Comparison of ENCODE assay signal across 10 cellular contexts in genomic region chr3:69324362-69325025, GRCh38.
DNase-seq lines count a peak whose midpoint lies in the region; ATAC-seq and TF ChIP-seq lines count a peak whose summit lies in the region.
"Had no signal": no experiment of that assay in that cellular context is flagged by ENCODE, and none has a peak within 500 bp of the region (broad histone marks: within the 10 kb centered on the region; RNA-seq: fewer than 3 reads in every experiment).

No MANE protein-coding gene starts in this region.

- H3K36me3 ChIP-seq in HCT116 (ENCODE audit: control insufficient read depth in 1 of 2, insufficient read depth in 2 of 2, low read length in 2 of 2): no peaks in the 10 kb centered on the region

- H3K27ac ChIP-seq in HCT116 (ENCODE audit: low read depth, low read length): no peak overlapping the region

- H3K9ac ChIP-seq in HCT116 (ENCODE audit: low read length): no peak overlapping the region

- intact Hi-C loops in HCT116 (cut with micrococcal nuclease): loop anchor here (1.0 to 2.0 kb wide), 2 partner anchors 101 to 346 kb away; no protein-coding TSS in a partner anchor

- peaks cover 23 to 56% of the 10 kb centered on the region in 2 donors for H3K4me1 Mint-ChIP-seq in stimulated activated naive B cell treated with anti-CD40 and anti-IgM and Interleukin-4, amounts not matched to agents 10 μg/mL and 1 μg/mL and 100 μg/mL, for 72 hours

- CTCF ChIA-PET in HCT116 (lab: Charles Lee): interaction anchor here (0.9 to 1.5 kb wide), 2 partner anchors 102 to 163 kb away, joined by 3 to 5 read pairs; no protein-coding TSS in a partner anchor

- no peaks in the 10 kb centered on the region for H3K27me3 ChIP-seq in HCT116 (ENCODE audit: insufficient read depth, low read length)

- H3K4me1 ChIP-seq in HCT116 (ENCODE audit: control insufficient read depth in 1 of 2, insufficient read depth in 2 of 2, low read length in 2 of 2): no peaks in the 10 kb centered on the region

- POLR2A ChIA-PET in HCT116 (lab: Charles Lee): no interaction called here

- H3K9me3 Mint-ChIP-seq in stimulated activated naive B cell treated with anti-CD40 and anti-IgM and Interleukin-4, amounts not matched to agents 10 μg/mL and 1 μg/mL and 100 μg/mL, for 72 hours: no peaks in the 10 kb centered on the region
- H3K9me3 Mint-ChIP-seq: activated naive CD4-positive, alpha-beta T cell treated with anti-CD3 and anti-CD28 coated beads, Interleukin-2, amount 50 U/mL, for 24 hours; CD4-positive, CD25-positive, alpha-beta regulatory T cell had no signal

- peak; percentile 16 for DNase-seq in NCI-H1436 (lab: John Stamatoyannopoulos, UW)
- no peak for DNase-seq in NCI-H1436 treated with DMSO at 0.1 percent for 48 hours (lab: John Stamatoyannopoulos, UW)
- no peak for DNase-seq in HCT116 (ENCODE audit: low read depth, low spot score)
- peak; percentile 1 for DNase-seq in NCI-H2171 (lab: John Stamatoyannopoulos, UW)
- DNase-seq in dermis blood vessel endothelial cell: peak; percentile 42
- peak; percentile 21 for DNase-seq in stimulated activated naive B cell treated with anti-CD40 and anti-IgM and Interleukin-4, amounts not matched to agents 10 μg/mL and 1 μg/mL and 100 μg/mL, for 72 hours
- DNase-seq in islet precursor cell: no peak
- no peak for DNase-seq in stimulated activated CD4-positive, alpha-beta T cell treated with anti-CD3 and anti-CD28 coated beads, Interleukin-4, amount 100 ng/mL, for 1 hour

- TF ChIP-seq POLR2A in HCT116 (IDR thresholded peaks at IDR 0.05; ENCODE audit: borderline replicate concordance, extremely low read depth, insufficient read depth, insufficient read length): no peak

- H3K79me2 ChIP-seq in HCT116 (ENCODE audit: insufficient read depth, low read length): no peaks in the 10 kb centered on the region

- TF ChIP-seq RAD21 in HCT116 (IDR thresholded peaks at IDR 0.05; ENCODE audit: low read depth): peak; percentile 52

- no peak overlapping the region for H3K4me3 ChIP-seq in HCT116 (replicated peaks in 1 of 2; ENCODE audit: low read depth in 1 of 2, low read length in 2 of 2)

- no peaks in the 10 kb centered on the region for H4K20me1 ChIP-seq in HCT116 (ENCODE audit: insufficient read depth)

- RAD21 ChIA-PET in HCT116 (lab: Charles Lee; ENCODE audit: low non-redundant PET in 1 of 2, low total read pairs in 2 of 2, uncharacterized antibody in 2 of 2, unreplicated experiment in 2 of 2): no interaction called here

- no peaks in the 10 kb centered on the region for H3K27me3 Mint-ChIP-seq in stimulated activated naive B cell treated with anti-CD40 and anti-IgM and Interleukin-4, amounts not matched to agents 10 μg/mL and 1 μg/mL and 100 μg/mL, for 72 hours
- H3K27me3 Mint-ChIP-seq: activated naive CD4-positive, alpha-beta T cell treated with anti-CD3 and anti-CD28 coated beads, Interleukin-2, amount 50 U/mL, for 24 hours; CD4-positive, CD25-positive, alpha-beta regulatory T cell had no signal

- no peaks in the 10 kb centered on the region for H3K9me2 ChIP-seq in HCT116 (ENCODE audit: insufficient read depth)

- H3K9me3 ChIP-seq in HCT116 (ENCODE audit: control insufficient read depth in 1 of 2, insufficient read depth in 1 of 2, low read depth in 1 of 2, low read length in 2 of 2): no peaks in the 10 kb centered on the region

- H3K36me3 Mint-ChIP-seq in stimulated activated naive B cell treated with anti-CD40 and anti-IgM and Interleukin-4, amounts not matched to agents 10 μg/mL and 1 μg/mL and 100 μg/mL, for 72 hours: no peaks in the 10 kb centered on the region
- H3K36me3 Mint-ChIP-seq: CD4-positive, CD25-positive, alpha-beta regulatory T cell had no signal

- H2AFZ ChIP-seq in HCT116 (ENCODE audit: low read depth, low read length, poor library complexity, severe bottlenecking): no peak overlapping the region

- H3K27ac Mint-ChIP-seq in stimulated activated naive B cell treated with anti-CD40 and anti-IgM and Interleukin-4, amounts not matched to agents 10 μg/mL and 1 μg/mL and 100 μg/mL, for 72 hours: peak overlapping the region; percentile 76
- H3K27ac Mint-ChIP-seq: activated naive CD4-positive, alpha-beta T cell treated with anti-CD3 and anti-CD28 coated beads, Interleukin-2, amount 50 U/mL, for 24 hours had no signal

- no peak overlapping the region for H3K4me2 ChIP-seq in HCT116 (ENCODE audit: low read length)

- peak; percentile 80 for ATAC-seq in HCT116
- peak; percentile 73 to 77 for ATAC-seq in stimulated activated naive B cell treated with anti-CD40 and anti-IgM and Interleukin-4, amounts not matched to agents 10 μg/mL and 1 μg/mL and 100 μg/mL, for 72 hours (replicated peaks)

- H3K4me3 Mint-ChIP-seq in stimulated activated naive B cell treated with anti-CD40 and anti-IgM and Interleukin-4, amounts not matched to agents 10 μg/mL and 1 μg/mL and 100 μg/mL, for 72 hours: peak overlapping the region in 1 of 2 donors; percentile 28
- H3K4me3 Mint-ChIP-seq: activated naive CD4-positive, alpha-beta T cell treated with anti-CD3 and anti-CD28 coated beads, Interleukin-2, amount 50 U/mL, for 24 hours; CD4-positive, CD25-positive, alpha-beta regulatory T cell had no signal

- peak; percentile 12 to 46 (median 41); a peak in 5 of 6 replicates for TF ChIP-seq CTCF in HCT116 (IDR thresholded peaks at IDR 0.05 in 2 of 3, conservative IDR thresholded peaks at IDR 0.05 in 1 of 3; ENCODE audit: borderline replicate concordance in 1 of 3, insufficient read depth in 1 of 3, low read depth in 2 of 3, low read length in 2 of 3)

- BruUV-seq in HCT116 (replicated peaks; lab: Mats Ljungman, UMichigan): no TSS peak

TF ChIP-seq in HCT116, 20 proteins besides CTCF, POLR2A, EP300 and RAD21:
- TF ChIP-seq ZFX (IDR thresholded peaks at IDR 0.05) (no peak), TCF7L2 (IDR thresholded peaks at IDR 0.05; ENCODE audit: borderline replicate concordance, extremely low read depth, insufficient read depth, insufficient read length) (no peak), ATF3 (IDR thresholded peaks at IDR 0.05) (no peak), FOSL1 (IDR thresholded peaks at IDR 0.05; ENCODE audit: low read depth) (no peak), REST (IDR thresholded peaks at IDR 0.05; ENCODE audit: low read depth) (no peak), SP1 (IDR thresholded peaks at IDR 0.05; ENCODE audit: low read depth) (no peak), EZH2 (IDR thresholded peaks at IDR 0.05) (no peak)

Comparison
In these comparisons a context has a peak if more than half of its experiments do, and no peak if none do; other contexts are left out.
1. DNase-seq: peak in NCI-H1436 (single experiment), NCI-H2171 (single experiment), dermis blood vessel endothelial cell (single experiment) and stimulated activated naive B cell treated with anti-CD40 and anti-IgM and Interleukin-4, amounts not matched to agents 10 μg/mL and 1 μg/mL and 100 μg/mL, for 72 hours (single experiment); none in NCI-H1436 treated with DMSO at 0.1 percent for 48 hours (single experiment), HCT116 (single experiment), islet precursor cell (single experiment) and stimulated activated CD4-positive, alpha-beta T cell treated with anti-CD3 and anti-CD28 coated beads, Interleukin-4, amount 100 ng/mL, for 1 hour (single experiment).